14 cellular contexts compared by ENCODE assay signal in genomic region chr3:45646051-45646585, GRCh38. TPM values are rescaled to one million over a fixed set of nuclear protein-coding genes. Genes with fewer than 3 reads are reported as not detected.
DNase-seq lines count a peak whose midpoint lies in the region; ATAC-seq and TF ChIP-seq lines count a peak whose summit lies in the region.
"Had no signal": no experiment of that assay in that cellular context is flagged by ENCODE, and none has a peak within 500 bp of the region (broad histone marks: within the 10 kb centered on the region; RNA-seq: fewer than 3 reads in every experiment).

No MANE protein-coding gene starts in this region.

- peak; percentile 29 to 35 for DNase-seq in NOMO-1 (lab: John Stamatoyannopoulos, UW; ENCODE audit: unreplicated experiment in 2 of 2)
- DNase-seq in NOMO-1 treated with dmso at 0.1 percent for 144 hours (lab: John Stamatoyannopoulos, UW; ENCODE audit: unreplicated experiment), result no peak
- no peak for DNase-seq in mammary epithelial cell
- DNase-seq in medulla oblongata (ENCODE audit: extremely low spot score), result peak; percentile 54
- peak; percentile 75 for DNase-seq in upper lobe of right lung
- DNase-seq in NCI-H524 (lab: John Stamatoyannopoulos, UW), result no peak
- DNase-seq in germinal center (ENCODE audit: low spot score), result no peak
- DNase-seq: activated CD8-positive, alpha-beta memory T cell treated with anti-CD3 and anti-CD28 coated beads for 24 hours; activated naive CD8-positive, alpha-beta T cell treated with anti-CD3 and anti-CD28 coated beads, Interleukin-2, amount 10 ng/mL, durations not matched to agents 7 days and 5 days; NCI-H524 treated with DMSO at 0.1 percent for 48 hours; stimulated activated CD4-positive, alpha-beta T cell treated with anti-CD3 and anti-CD28 coated beads, Interleukin-2, amount 100 ng/mL, for 24 hours; T-cell had no signal

- H3K4me3 ChIP-seq in mammary epithelial cell (replicated peaks in 1 of 3; ENCODE audit: insufficient read depth in 1 of 3, low read depth in 2 of 3, low read length in 3 of 3), result no peak overlapping the region
- no peak overlapping the region for H3K4me3 ChIP-seq in upper lobe of right lung
- H3K4me3 ChIP-seq: neural progenitor cell had no signal

- peak; percentile 56 for ATAC-seq in upper lobe of right lung
- no peak for ATAC-seq in HG02938 (IDR thresholded peaks at IDR 0.05; ENCODE audit: unreplicated experiment)
- ATAC-seq: T-cell had no signal

- CTCF ChIA-PET in mammary epithelial cell (lab: Charles Lee; ENCODE audit: low non-redundant PET), result no interaction called here

- H3K27me3 ChIP-seq in mammary epithelial cell (ENCODE audit: insufficient read depth, low read length), result no peaks in the 10 kb centered on the region
- no peaks in the 10 kb centered on the region for H3K27me3 ChIP-seq in upper lobe of right lung
- H3K27me3 ChIP-seq: neural progenitor cell had no signal

- no peaks in the 10 kb centered on the region for H4K20me1 ChIP-seq in mammary epithelial cell (ENCODE audit: insufficient read depth, low read length)

- H3K9ac ChIP-seq in mammary epithelial cell (ENCODE audit: insufficient read depth, low read length), result no peak overlapping the region
- H3K9ac ChIP-seq: neural progenitor cell had no signal

- in situ Hi-C loops in mammary epithelial cell (cut with MboI; ENCODE audit: low sequenced_read_pairs in 2 of 2), result no loop called here

- H3K4me1 ChIP-seq in mammary epithelial cell (ENCODE audit: insufficient read depth, low read length) (peaks cover 48% of the 10 kb centered on the region), upper lobe of right lung (peaks cover 62% of the 10 kb centered on the region)
- H3K4me1 ChIP-seq: neural progenitor cell had no signal

- H3K79me2 ChIP-seq in mammary epithelial cell (ENCODE audit: insufficient read depth, low read length), result peaks cover 69% of the 10 kb centered on the region

- intact Hi-C loops in mammary epithelial cell (cut with micrococcal nuclease) (no loop called here), upper lobe of right lung (cut with DNase I) (no loop called here)

- H2AFZ ChIP-seq in mammary epithelial cell (ENCODE audit: low read depth, low read length), result no peak overlapping the region
- H2AFZ ChIP-seq: neural progenitor cell had no signal

- dilution Hi-C loops in mammary epithelial cell (cut with HindIII; ENCODE audit: low sequenced_read_pairs), result no loop called here

- no TSS peak for BruUV-seq in mammary epithelial cell (replicated peaks; lab: Mats Ljungman, UMichigan)

- WGBS in mammary epithelial cell (ENCODE audit: low coverage, missing lambda C conversion rate), result 92% methylated on average over 5 of the region's 6 CpGs

- no peaks in the 10 kb centered on the region for H3K9me3 ChIP-seq in mammary epithelial cell (replicated peaks; ENCODE audit: insufficient read depth, low read length)
- no peaks in the 10 kb centered on the region for H3K9me3 ChIP-seq in upper lobe of right lung

- TF ChIP-seq CTCF in mammary epithelial cell (conservative IDR thresholded peaks at IDR 0.05 in 1 of 2, IDR thresholded peaks at IDR 0.05 in 1 of 2; ENCODE audit: extremely low read depth in 1 of 2, insufficient read depth in 1 of 2, low read depth in 1 of 2, low read length in 2 of 2), result no peak
- TF ChIP-seq CTCF in upper lobe of right lung (IDR thresholded peaks at IDR 0.05), result no peak

- H3K27ac ChIP-seq in mammary epithelial cell (ENCODE audit: insufficient read depth, low read depth, low read length), result peak overlapping the region; percentile 97
- H3K27ac ChIP-seq in upper lobe of right lung, result peak overlapping the region; percentile 83
- H3K27ac ChIP-seq: neural progenitor cell had no signal

- H3K4me2 ChIP-seq in mammary epithelial cell (ENCODE audit: insufficient read depth, low read depth, low read length), result no peak overlapping the region
- H3K4me2 ChIP-seq: neural progenitor cell had no signal

- no peaks in the 10 kb centered on the region for H3K36me3 ChIP-seq in mammary epithelial cell (ENCODE audit: insufficient read depth, low read length)
- H3K36me3 ChIP-seq in upper lobe of right lung, result no peaks in the 10 kb centered on the region
- H3K36me3 ChIP-seq: neural progenitor cell had no signal

RNA-seq across cellular contexts. Expression of gene SACM1L, which starts 43.1 kb away (rescaled TPM):
- 10 to 100 TPM; 27.8 to 39.3 TPM for total RNA-seq in mammary epithelial cell
- polyA plus RNA-seq in mammary epithelial cell, result 11.5 TPM
- polyA minus RNA-seq in mammary epithelial cell, result 50.4 TPM
- total RNA-seq in upper lobe of right lung, result 77.1 TPM

RNA-seq across cellular contexts. Expression of gene LIMD1, which starts 51.6 kb away (rescaled TPM):
- 10 to 100 TPM; 15.7 to 21.7 TPM for total RNA-seq in mammary epithelial cell
- polyA plus RNA-seq in mammary epithelial cell, result 8.1 TPM
- 86.4 TPM for polyA minus RNA-seq in mammary epithelial cell
- 103 TPM for total RNA-seq in upper lobe of right lung

Comparison
In these comparisons a context has a peak if more than half of its experiments do, and no peak if none do; other contexts are left out.
1. DNase-seq: peak in NOMO-1 (2 of 2), medulla oblongata (single experiment) and upper lobe of right lung (single experiment); none in NOMO-1 treated with dmso at 0.1 percent for 144 hours (single experiment), mammary epithelial cell (single experiment), NCI-H524 (0 of 2) and germinal center (single experiment).